ENCODE assay signal across 17 cellular contexts in genomic region chr10:74164641-74165529, GRCh38. TPM values are rescaled to one million over a fixed set of nuclear protein-coding genes. Genes with fewer than 3 reads are reported as not detected.
A peak's percentile ranks its signal among the peaks of the same experiment; 100 is the strongest.
DNase-seq lines count a peak whose midpoint lies in the region; ATAC-seq and TF ChIP-seq lines count a peak whose summit lies in the region.
"Had no signal": no experiment of that assay in that cellular context is flagged by ENCODE, and none has a peak within 500 bp of the region (broad histone marks: within the 10 kb centered on the region; RNA-seq: fewer than 3 reads in every experiment).

No MANE protein-coding gene starts in this region.

- H3K27ac Mint-ChIP-seq in activated CD8-positive, alpha-beta memory T cell treated with anti-CD3 and anti-CD28 coated beads, Interleukin-2, amount 10 ng/mL, durations not matched to agents 7 days and 5 days, result peak overlapping the region; percentile 37
- peak overlapping the region; percentile 47 for H3K27ac Mint-ChIP-seq in WTC11
- H3K27ac Mint-ChIP-seq: activated CD4-positive, alpha-beta memory T cell treated with anti-CD3 and anti-CD28 coated beads, Interleukin-2, amount 10 ng/mL, durations not matched to agents 7 days and 5 days had no signal

- H3K36me3 Mint-ChIP-seq in activated CD8-positive, alpha-beta memory T cell treated with anti-CD3 and anti-CD28 coated beads, Interleukin-2, amount 10 ng/mL, durations not matched to agents 7 days and 5 days, result peaks cover 5% of the 10 kb centered on the region
- H3K36me3 Mint-ChIP-seq in WTC11, result no peaks in the 10 kb centered on the region

- no peak for DNase-seq in activated CD8-positive, alpha-beta memory T cell treated with anti-CD3 and anti-CD28 coated beads, Interleukin-2, amount 10 ng/mL, durations not matched to agents 7 days and 5 days
- DNase-seq in activated CD8-positive, alpha-beta memory T cell treated with anti-CD3 and anti-CD28 coated beads, Interleukin-2, amount 50 U/mL, for 48 hours, result no peak
- DNase-seq in WTC11 (ENCODE audit: low spot score) (no peak), lower lobe of right lung (no peak), upper lobe of right lung (no peak), GM10248 (ENCODE audit: extremely low spot score) (no peak), BE2C (no peak)
- DNase-seq: 8988T; activated CD4-positive, alpha-beta memory T cell treated with anti-CD3 and anti-CD28 coated beads, Interleukin-2, amount 10 ng/mL, durations not matched to agents 7 days and 5 days; GF-D8; Kasumi-1; midbrain; NCI-H1694 treated with DMSO at 0.1 percent for 48 hours; NCI-H524 treated with DMSO at 0.1 percent for 48 hours; stimulated activated CD4-positive, alpha-beta T cell treated with anti-CD3 and anti-CD28 coated beads, Interleukin-15, amount 100 ng/mL, for 24 hours had no signal

- peak overlapping the region; percentile 26 for H3K27ac ChIP-seq in lower lobe of right lung
- peak overlapping the region; percentile 26 for H3K27ac ChIP-seq in upper lobe of right lung
- H3K27ac ChIP-seq: ascending aorta had no signal

- CTCF ChIA-PET in activated CD8-positive, alpha-beta memory T cell treated with anti-CD3 and anti-CD28 coated beads, Interleukin-2, amount 10 ng/mL, durations not matched to agents 7 days and 5 days (lab: Charles Lee), result no interaction called here
- CTCF ChIA-PET in WTC11 (lab: Charles Lee) (interaction anchor here (1.3 kb wide), 1 partner anchor 12 kb away, joined by 3 read pairs; no protein-coding TSS in a partner anchor), GM10248 (lab: Yijun Ruan, JAX) (interaction anchor here (2.5 to 3.6 kb wide), 2 partner anchors 10 to 14 kb away, joined by 8 to 11 read pairs; partner anchors contain the start of genes ADK and AP3M1)

- H3K4me1 Mint-ChIP-seq in activated CD8-positive, alpha-beta memory T cell treated with anti-CD3 and anti-CD28 coated beads, Interleukin-2, amount 10 ng/mL, durations not matched to agents 7 days and 5 days, result peaks cover 17% of the 10 kb centered on the region
- peaks cover 7% of the 10 kb centered on the region for H3K4me1 Mint-ChIP-seq in WTC11

- H3K4me3 ChIP-seq in lower lobe of right lung (no peak overlapping the region), upper lobe of right lung (no peak overlapping the region), BE2C (ENCODE audit: low read depth, low read length) (no peak overlapping the region)
- H3K4me3 ChIP-seq: ascending aorta had no signal

- H3K4me3 Mint-ChIP-seq in activated CD8-positive, alpha-beta memory T cell treated with anti-CD3 and anti-CD28 coated beads, Interleukin-2, amount 10 ng/mL, durations not matched to agents 7 days and 5 days, result no peak overlapping the region
- no peak overlapping the region for H3K4me3 Mint-ChIP-seq in WTC11
- H3K4me3 Mint-ChIP-seq: activated CD4-positive, alpha-beta memory T cell treated with anti-CD3 and anti-CD28 coated beads, Interleukin-2, amount 10 ng/mL, durations not matched to agents 7 days and 5 days had no signal

- no peaks in the 10 kb centered on the region for H3K9me3 Mint-ChIP-seq in activated CD8-positive, alpha-beta memory T cell treated with anti-CD3 and anti-CD28 coated beads, Interleukin-2, amount 10 ng/mL, durations not matched to agents 7 days and 5 days (ENCODE audit: low read depth)
- no peaks in the 10 kb centered on the region for H3K9me3 Mint-ChIP-seq in WTC11
- H3K9me3 Mint-ChIP-seq: activated CD4-positive, alpha-beta memory T cell treated with anti-CD3 and anti-CD28 coated beads, Interleukin-2, amount 10 ng/mL, durations not matched to agents 7 days and 5 days had no signal

- POLR2A ChIA-PET in WTC11 (lab: Charles Lee), result interaction anchor here (0.5 to 1.1 kb wide), 3 partner anchors 14 to 769 kb away, joined by 4 to 6 read pairs (median 4); partner anchors contain the start of genes ADK, AP3M1 and VCL
- POLR2A ChIA-PET in GM10248 (lab: Yijun Ruan, JAX), result interaction anchor here (0.5 kb wide), 1 partner anchor 661 kb away, joined by 3 read pairs; no protein-coding TSS in a partner anchor

- TF ChIP-seq CTCF in WTC11 (IDR thresholded peaks at IDR 0.05) (no peak), lower lobe of right lung (IDR thresholded peaks at IDR 0.05) (no peak), upper lobe of right lung (IDR thresholded peaks at IDR 0.05) (no peak), GM10248 (IDR thresholded peaks at IDR 0.05; ENCODE audit: control extremely low read depth, extremely low read depth, low read depth, missing control alignments) (no peak), BE2C (IDR thresholded peaks at IDR 0.05; ENCODE audit: low read depth, low read length) (no peak)

- no peaks in the 10 kb centered on the region for H3K27me3 Mint-ChIP-seq in activated CD8-positive, alpha-beta memory T cell treated with anti-CD3 and anti-CD28 coated beads, Interleukin-2, amount 10 ng/mL, durations not matched to agents 7 days and 5 days
- no peaks in the 10 kb centered on the region for H3K27me3 Mint-ChIP-seq in WTC11 (ENCODE audit: low read depth)
- H3K27me3 Mint-ChIP-seq: activated CD4-positive, alpha-beta memory T cell treated with anti-CD3 and anti-CD28 coated beads, Interleukin-2, amount 10 ng/mL, durations not matched to agents 7 days and 5 days had no signal

- H3K4me1 ChIP-seq in lower lobe of right lung, result no peaks in the 10 kb centered on the region
- H3K4me1 ChIP-seq in upper lobe of right lung, result no peaks in the 10 kb centered on the region
- H3K4me1 ChIP-seq in BE2C, result no peaks in the 10 kb centered on the region

- H3K9me3 ChIP-seq in lower lobe of right lung (no peaks in the 10 kb centered on the region), upper lobe of right lung (no peaks in the 10 kb centered on the region), BE2C (no peaks in the 10 kb centered on the region)
- H3K9me3 ChIP-seq: ascending aorta had no signal

- no peak for ATAC-seq in activated CD8-positive, alpha-beta memory T cell treated with anti-CD3 and anti-CD28 coated beads, Interleukin-2, amount 10 ng/mL, durations not matched to agents 7 days and 5 days
- ATAC-seq in WTC11, result no peak
- ATAC-seq in lower lobe of right lung, result peak; percentile 49 to 73
- peak; percentile 62 for ATAC-seq in upper lobe of right lung
- no peak for ATAC-seq in HG03045 (IDR thresholded peaks at IDR 0.05; ENCODE audit: unreplicated experiment)

- intact Hi-C loops in lower lobe of right lung (cut with DNase I), result no loop called here
- intact Hi-C loops in upper lobe of right lung (cut with DNase I), result no loop called here

- H3K27me3 ChIP-seq in lower lobe of right lung (ENCODE audit: low read depth) (no peaks in the 10 kb centered on the region), upper lobe of right lung (no peaks in the 10 kb centered on the region), BE2C (no peaks in the 10 kb centered on the region)
- H3K27me3 ChIP-seq: ascending aorta had no signal

- no peaks in the 10 kb centered on the region for H3K36me3 ChIP-seq in lower lobe of right lung
- no peaks in the 10 kb centered on the region for H3K36me3 ChIP-seq in upper lobe of right lung
- H3K36me3 ChIP-seq in BE2C, result no peaks in the 10 kb centered on the region

TF ChIP-seq in WTC11, 78 proteins besides CTCF, POLR2A, EP300 and RAD21 (continues in another document):
- no peak for TF ChIP-seq ERG (CRISPR knock-in tag; IDR thresholded peaks at IDR 0.05)
- no peak for TF ChIP-seq EMX1 (CRISPR knock-in tag; IDR thresholded peaks at IDR 0.05)
- TF ChIP-seq, protein P1, sequence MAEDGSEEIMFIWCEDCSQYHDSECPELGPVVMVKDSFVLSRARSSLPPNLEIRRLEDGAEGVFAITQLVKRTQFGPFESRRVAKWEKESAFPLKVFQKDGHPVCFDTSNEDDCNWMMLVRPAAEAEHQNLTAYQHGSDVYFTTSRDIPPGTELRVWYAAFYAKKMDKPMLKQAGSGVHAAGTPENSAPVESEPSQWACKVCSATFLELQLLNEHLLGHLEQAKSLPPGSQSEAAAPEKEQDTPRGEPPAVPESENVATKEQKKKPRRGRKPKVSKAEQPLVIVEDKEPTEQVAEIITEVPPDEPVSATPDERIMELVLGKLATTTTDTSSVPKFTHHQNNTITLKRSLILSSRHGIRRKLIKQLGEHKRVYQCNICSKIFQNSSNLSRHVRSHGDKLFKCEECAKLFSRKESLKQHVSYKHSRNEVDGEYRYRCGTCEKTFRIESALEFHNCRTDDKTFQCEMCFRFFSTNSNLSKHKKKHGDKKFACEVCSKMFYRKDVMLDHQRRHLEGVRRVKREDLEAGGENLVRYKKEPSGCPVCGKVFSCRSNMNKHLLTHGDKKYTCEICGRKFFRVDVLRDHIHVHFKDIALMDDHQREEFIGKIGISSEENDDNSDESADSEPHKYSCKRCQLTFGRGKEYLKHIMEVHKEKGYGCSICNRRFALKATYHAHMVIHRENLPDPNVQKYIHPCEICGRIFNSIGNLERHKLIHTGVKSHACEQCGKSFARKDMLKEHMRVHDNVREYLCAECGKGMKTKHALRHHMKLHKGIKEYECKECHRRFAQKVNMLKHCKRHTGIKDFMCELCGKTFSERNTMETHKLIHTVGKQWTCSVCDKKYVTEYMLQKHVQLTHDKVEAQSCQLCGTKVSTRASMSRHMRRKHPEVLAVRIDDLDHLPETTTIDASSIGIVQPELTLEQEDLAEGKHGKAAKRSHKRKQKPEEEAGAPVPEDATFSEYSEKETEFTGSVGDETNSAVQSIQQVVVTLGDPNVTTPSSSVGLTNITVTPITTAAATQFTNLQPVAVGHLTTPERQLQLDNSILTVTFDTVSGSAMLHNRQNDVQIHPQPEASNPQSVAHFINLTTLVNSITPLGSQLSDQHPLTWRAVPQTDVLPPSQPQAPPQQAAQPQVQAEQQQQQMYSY (CRISPR knock-in tag; IDR thresholded peaks at IDR 0.05), result no peak

RNA-seq across cellular contexts. Expression of gene ADK, which starts 13.9 kb away (rescaled TPM):
- 10 to 100 TPM; 38.3 to 46.2 TPM for total RNA-seq in activated CD8-positive, alpha-beta memory T cell treated with anti-CD3 and anti-CD28 coated beads, Interleukin-2, amount 10 ng/mL, durations not matched to agents 7 days and 5 days
- total RNA-seq in WTC11 (2021) (30.2 to 32.7 TPM (median 32.5 TPM) in 3 replicates), lower lobe of right lung (40.2 TPM), upper lobe of right lung (53.0 TPM)
- 38.5 TPM for polyA plus RNA-seq in BE2C (2012; ENCODE audit: insufficient read depth, insufficient read length, low read depth)

RNA-seq across cellular contexts. Expression of gene AP3M1, which starts 14.3 kb away (rescaled TPM):
- total RNA-seq in activated CD8-positive, alpha-beta memory T cell treated with anti-CD3 and anti-CD28 coated beads, Interleukin-2, amount 10 ng/mL, durations not matched to agents 7 days and 5 days, result 10 to 100 TPM; 46.6 to 50.6 TPM
- total RNA-seq in WTC11 (2021), result 33.7 to 37.3 TPM (median 36.5 TPM) in 3 replicates
- total RNA-seq in lower lobe of right lung, result 33.7 TPM
- 33.1 TPM for total RNA-seq in upper lobe of right lung
- 34.9 TPM for polyA plus RNA-seq in BE2C (2012; ENCODE audit: insufficient read depth, insufficient read length, low read depth)

Comparison
In these comparisons a context has a peak if more than half of its experiments do, and no peak if none do; other contexts are left out.
1. ATAC-seq: peak in lower lobe of right lung (2 of 2) and upper lobe of right lung (single experiment); none in activated CD8-positive, alpha-beta memory T cell treated with anti-CD3 and anti-CD28 coated beads, Interleukin-2, amount 10 ng/mL, durations not matched to agents 7 days and 5 days (single experiment), WTC11 (single experiment) and HG03045 (single experiment).